In the genomic region with DNA sequence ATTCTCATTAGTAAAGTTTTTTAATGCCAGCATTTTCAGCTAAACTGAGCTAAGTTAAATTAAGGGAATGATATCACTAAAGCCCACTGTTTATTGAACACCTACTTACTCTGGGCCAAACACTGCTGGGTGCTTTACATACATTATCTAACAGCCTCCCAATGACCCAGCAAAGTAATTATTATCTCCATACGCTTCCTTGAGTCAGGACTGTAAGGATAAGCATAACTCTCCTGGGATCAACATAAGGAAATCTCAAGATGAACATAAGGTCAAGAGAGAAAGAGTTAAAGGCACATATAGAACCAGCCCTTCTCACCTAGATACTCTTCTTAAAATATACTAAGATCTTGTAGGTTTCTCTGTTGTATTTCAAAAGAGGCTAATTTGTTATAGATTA, we compare ENCODE assay signal across 2 cellular contexts.
TF ChIP-seq lines count a peak whose summit lies in the region.

No MANE protein-coding gene starts in this region.

TF ChIP-seq in A549, 52 proteins besides CTCF, POLR2A, EP300 and RAD21:
- TF ChIP-seq PBX3 (IDR thresholded peaks at IDR 0.05): no peak
- TF ChIP-seq RFX5 (IDR thresholded peaks at IDR 0.05): no peak
- TF ChIP-seq CHD4 (IDR thresholded peaks at IDR 0.05; ENCODE audit: borderline replicate concordance): no peak
- no peak for TF ChIP-seq FOSL2 (IDR thresholded peaks at IDR 0.05)
- no peak for TF ChIP-seq FOSL2 (CRISPR knock-in tag; IDR thresholded peaks at IDR 0.05)
- TF ChIP-seq HDAC2 (IDR thresholded peaks at IDR 0.05): no peak
- TF ChIP-seq ZC3H11A (IDR thresholded peaks at IDR 0.05): no peak
- no peak for TF ChIP-seq NR3C1 (IDR thresholded peaks at IDR 0.05)
- no peak for TF ChIP-seq EHF (CRISPR knock-in tag; IDR thresholded peaks at IDR 0.05)
- TF ChIP-seq KDM1A (IDR thresholded peaks at IDR 0.05; ENCODE audit: low read depth): no peak
- no peak for TF ChIP-seq NFE2L2 (conservative IDR thresholded peaks at IDR 0.05; ENCODE audit: low read length)
- no peak for TF ChIP-seq MYC (IDR thresholded peaks at IDR 0.05; ENCODE audit: borderline replicate concordance, low read length)
- TF ChIP-seq POLR2AphosphoS2 (conservative IDR thresholded peaks at IDR 0.05; ENCODE audit: low read length): no peak
- TF ChIP-seq FOXS1 (CRISPR knock-in tag; IDR thresholded peaks at IDR 0.05): no peak

TF ChIP-seq in K562, 482 proteins besides CTCF, POLR2A, EP300 and RAD21:
- TF ChIP-seq ARID1B (IDR thresholded peaks at IDR 0.05) (peak; percentile 35; the same call in 1 of the 2 replicates), NCOR1 (IDR thresholded peaks at IDR 0.05) (peak; percentile 46; the same call in 1 of the 2 replicates), MTF1 (CRISPR knock-in tag; IDR thresholded peaks at IDR 0.05; ENCODE audit: borderline replicate concordance) (no peak), RBM25 (IDR thresholded peaks at IDR 0.05; ENCODE audit: low read depth, low read length, severe bottlenecking) (peak; percentile 45), CBFA2T2 (conservative IDR thresholded peaks at IDR 0.05) (peak; percentile 67), ATF3 (IDR thresholded peaks at IDR 0.05) (no peak), ATF3 (CRISPR knock-in tag; conservative IDR thresholded peaks at IDR 0.05) (no peak), TCF3 (CRISPR knock-in tag; IDR thresholded peaks at IDR 0.05) (0 out of 2 replicates have a peak, but pooled peaks have one; percentile 24), PPARD (CRISPR knock-in tag; IDR thresholded peaks at IDR 0.05) (no peak), NEUROD1 (IDR thresholded peaks at IDR 0.05; ENCODE audit: borderline replicate concordance, low read depth, low read length, partially characterized antibody) (no peak), SRSF9 (IDR thresholded peaks at IDR 0.05; ENCODE audit: borderline replicate concordance, low read depth, low read length) (no peak), CBFA2T3 (IDR thresholded peaks at IDR 0.05) (peak; percentile 83), NR2F6 (CRISPR knock-in tag; IDR thresholded peaks at IDR 0.05) (no peak), ZMIZ1 (IDR thresholded peaks at IDR 0.05; ENCODE audit: low read depth in 2 of 2, low read length in 2 of 2) (no peak), ZSCAN32 (CRISPR knock-in tag; IDR thresholded peaks at IDR 0.05) (no peak), BACH1 (tag; IDR thresholded peaks at IDR 0.05) (no peak), ZNF24 (IDR thresholded peaks at IDR 0.05) (no peak), JUND (IDR thresholded peaks at IDR 0.05; ENCODE audit: borderline replicate concordance, low read depth, low read length) (no peak), JUND (tag; IDR thresholded peaks at IDR 0.05; ENCODE audit: borderline replicate concordance, low read depth, low read length) (no peak), VEZF1 (CRISPR knock-in tag; IDR thresholded peaks at IDR 0.05) (no peak), LEF1 (IDR thresholded peaks at IDR 0.05) (no peak), NKRF (IDR thresholded peaks at IDR 0.05; ENCODE audit: borderline replicate concordance) (no peak), KDM4B (IDR thresholded peaks at IDR 0.05; ENCODE audit: borderline replicate concordance in 2 of 2, low read depth in 1 of 2) (no peak), MTA1 (IDR thresholded peaks at IDR 0.05; ENCODE audit: borderline replicate concordance) (no peak), RUNX1 (IDR thresholded peaks at IDR 0.05; ENCODE audit: low read depth) (no peak), KDM1A (IDR thresholded peaks at IDR 0.05) (0 out of 4 replicates have a peak, but pooled peaks of 1 of the 2 experiments have one; percentile 25), SIRT6 (IDR thresholded peaks at IDR 0.05; ENCODE audit: low read depth, low read length) (no peak), ZNF165 (CRISPR knock-in tag; IDR thresholded peaks at IDR 0.05; ENCODE audit: borderline replicate concordance) (no peak), PKNOX1 (IDR thresholded peaks at IDR 0.05) (no peak), PRPF4 (IDR thresholded peaks at IDR 0.05; ENCODE audit: insufficient read depth, low read depth, low read length, poor library complexity, severe bottlenecking) (no peak), TEAD4 (IDR thresholded peaks at IDR 0.05; ENCODE audit: low read length) (peak; percentile 51; the same call in 1 of the 2 replicates), TEAD4 (CRISPR knock-in tag; IDR thresholded peaks at IDR 0.05; ENCODE audit: borderline replicate concordance) (no peak), PRDM10 (IDR thresholded peaks at IDR 0.05; ENCODE audit: partially characterized antibody) (no peak), GABPB2 (CRISPR knock-in tag; conservative IDR thresholded peaks at IDR 0.05) (no peak)
- TF ChIP-seq, protein P1, sequence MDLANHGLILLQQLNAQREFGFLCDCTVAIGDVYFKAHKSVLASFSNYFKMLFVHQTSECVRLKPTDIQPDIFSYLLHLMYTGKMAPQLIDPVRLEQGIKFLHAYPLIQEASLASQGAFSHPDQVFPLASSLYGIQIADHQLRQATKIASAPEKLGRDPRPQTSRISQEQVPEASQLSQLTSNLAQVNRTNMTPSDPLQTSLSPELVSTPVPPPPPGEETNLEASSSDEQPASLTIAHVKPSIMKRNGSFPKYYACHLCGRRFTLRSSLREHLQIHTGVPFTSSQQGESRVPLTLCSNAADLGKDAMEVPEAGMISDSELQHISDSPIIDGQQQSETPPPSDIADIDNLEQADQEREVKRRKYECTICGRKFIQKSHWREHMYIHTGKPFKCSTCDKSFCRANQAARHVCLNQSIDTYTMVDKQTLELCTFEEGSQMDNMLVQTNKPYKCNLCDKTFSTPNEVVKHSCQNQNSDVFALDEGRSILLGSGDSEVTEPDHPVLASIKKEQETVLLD (IDR thresholded peaks at IDR 0.05): no peak
